ENCODE assay signal across 3 cellular contexts in the genomic region with DNA sequence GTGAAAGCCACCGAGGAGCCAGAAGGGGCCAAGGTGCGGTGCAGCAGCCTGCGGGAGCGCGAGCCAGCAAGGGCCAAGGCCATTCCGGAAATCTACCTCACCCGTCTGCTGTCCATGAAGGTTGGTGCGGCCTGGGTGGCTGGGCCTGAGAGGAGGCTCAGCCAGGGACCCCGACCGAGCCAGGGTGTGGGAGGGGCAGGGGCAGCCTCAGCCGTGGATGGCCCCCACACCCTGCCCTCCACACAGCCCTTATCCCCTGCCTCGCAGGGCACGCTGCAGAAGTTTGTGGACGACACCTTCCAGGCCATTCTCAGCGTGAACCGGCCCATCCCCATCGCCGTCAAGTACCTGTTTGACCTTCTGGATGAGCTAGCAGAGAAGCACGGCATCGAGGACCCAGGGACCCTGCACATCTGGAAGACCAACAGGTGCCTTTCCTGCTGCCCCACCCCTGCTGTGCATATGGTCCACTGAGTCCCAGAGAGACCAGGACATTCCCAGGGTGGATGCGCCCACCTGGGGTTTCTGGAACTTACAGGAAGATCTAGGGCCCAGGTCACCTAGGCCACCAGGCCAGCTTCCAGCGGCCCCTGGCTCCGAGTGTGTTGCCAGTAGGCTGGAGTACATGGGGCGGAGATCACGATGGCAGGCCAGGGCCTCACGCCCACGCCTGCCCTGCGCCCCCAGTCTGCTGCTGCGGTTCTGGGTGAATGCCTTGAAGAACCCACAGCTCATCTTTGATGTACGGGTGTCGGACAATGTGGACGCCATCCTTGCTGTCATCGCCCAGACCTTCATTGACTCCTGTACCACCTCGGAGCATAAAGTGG.
TF ChIP-seq lines count a peak whose summit lies in the region.

No MANE protein-coding gene starts in this region.

TF ChIP-seq in SK-N-SH, 30 proteins besides CTCF, POLR2A, EP300 and RAD21:
- no peak for TF ChIP-seq MXI1 (IDR thresholded peaks at IDR 0.05; ENCODE audit: low read depth, low read length)
- TF ChIP-seq NRF1 (IDR thresholded peaks at IDR 0.05; ENCODE audit: low read depth, low read length): no peak
- TF ChIP-seq CHD2 (IDR thresholded peaks at IDR 0.05; ENCODE audit: low read length, partially characterized antibody): no peak
- TF ChIP-seq NFIC (IDR thresholded peaks at IDR 0.05; ENCODE audit: borderline replicate concordance): no peak
- TF ChIP-seq, protein P1, sequence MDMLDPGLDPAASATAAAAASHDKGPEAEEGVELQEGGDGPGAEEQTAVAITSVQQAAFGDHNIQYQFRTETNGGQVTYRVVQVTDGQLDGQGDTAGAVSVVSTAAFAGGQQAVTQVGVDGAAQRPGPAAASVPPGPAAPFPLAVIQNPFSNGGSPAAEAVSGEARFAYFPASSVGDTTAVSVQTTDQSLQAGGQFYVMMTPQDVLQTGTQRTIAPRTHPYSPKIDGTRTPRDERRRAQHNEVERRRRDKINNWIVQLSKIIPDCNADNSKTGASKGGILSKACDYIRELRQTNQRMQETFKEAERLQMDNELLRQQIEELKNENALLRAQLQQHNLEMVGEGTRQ (IDR thresholded peaks at IDR 0.05; ENCODE audit: borderline replicate concordance, low read depth, low read length): no peak
- no peak for TF ChIP-seq RXRA (IDR thresholded peaks at IDR 0.05; ENCODE audit: borderline replicate concordance, low read depth)
- TF ChIP-seq, protein P2, sequence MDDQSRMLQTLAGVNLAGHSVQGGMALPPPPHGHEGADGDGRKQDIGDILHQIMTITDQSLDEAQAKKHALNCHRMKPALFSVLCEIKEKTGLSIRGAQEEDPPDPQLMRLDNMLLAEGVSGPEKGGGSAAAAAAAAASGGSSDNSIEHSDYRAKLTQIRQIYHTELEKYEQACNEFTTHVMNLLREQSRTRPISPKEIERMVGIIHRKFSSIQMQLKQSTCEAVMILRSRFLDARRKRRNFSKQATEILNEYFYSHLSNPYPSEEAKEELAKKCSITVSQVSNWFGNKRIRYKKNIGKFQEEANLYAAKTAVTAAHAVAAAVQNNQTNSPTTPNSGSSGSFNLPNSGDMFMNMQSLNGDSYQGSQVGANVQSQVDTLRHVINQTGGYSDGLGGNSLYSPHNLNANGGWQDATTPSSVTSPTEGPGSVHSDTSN (IDR thresholded peaks at IDR 0.05): no peak
- TF ChIP-seq POLR2AphosphoS5 (IDR thresholded peaks at IDR 0.05; ENCODE audit: low read depth, low read length): no peak
- TF ChIP-seq SMC3 (IDR thresholded peaks at IDR 0.05; ENCODE audit: low read depth, low read length): no peak
- TF ChIP-seq RCOR1 (IDR thresholded peaks at IDR 0.05; ENCODE audit: low read length): no peak
- no peak for TF ChIP-seq YY1 (IDR thresholded peaks at IDR 0.05; ENCODE audit: low read depth)
- TF ChIP-seq GABPA (IDR thresholded peaks at IDR 0.05; ENCODE audit: low read depth): no peak
- TF ChIP-seq, protein P3, sequence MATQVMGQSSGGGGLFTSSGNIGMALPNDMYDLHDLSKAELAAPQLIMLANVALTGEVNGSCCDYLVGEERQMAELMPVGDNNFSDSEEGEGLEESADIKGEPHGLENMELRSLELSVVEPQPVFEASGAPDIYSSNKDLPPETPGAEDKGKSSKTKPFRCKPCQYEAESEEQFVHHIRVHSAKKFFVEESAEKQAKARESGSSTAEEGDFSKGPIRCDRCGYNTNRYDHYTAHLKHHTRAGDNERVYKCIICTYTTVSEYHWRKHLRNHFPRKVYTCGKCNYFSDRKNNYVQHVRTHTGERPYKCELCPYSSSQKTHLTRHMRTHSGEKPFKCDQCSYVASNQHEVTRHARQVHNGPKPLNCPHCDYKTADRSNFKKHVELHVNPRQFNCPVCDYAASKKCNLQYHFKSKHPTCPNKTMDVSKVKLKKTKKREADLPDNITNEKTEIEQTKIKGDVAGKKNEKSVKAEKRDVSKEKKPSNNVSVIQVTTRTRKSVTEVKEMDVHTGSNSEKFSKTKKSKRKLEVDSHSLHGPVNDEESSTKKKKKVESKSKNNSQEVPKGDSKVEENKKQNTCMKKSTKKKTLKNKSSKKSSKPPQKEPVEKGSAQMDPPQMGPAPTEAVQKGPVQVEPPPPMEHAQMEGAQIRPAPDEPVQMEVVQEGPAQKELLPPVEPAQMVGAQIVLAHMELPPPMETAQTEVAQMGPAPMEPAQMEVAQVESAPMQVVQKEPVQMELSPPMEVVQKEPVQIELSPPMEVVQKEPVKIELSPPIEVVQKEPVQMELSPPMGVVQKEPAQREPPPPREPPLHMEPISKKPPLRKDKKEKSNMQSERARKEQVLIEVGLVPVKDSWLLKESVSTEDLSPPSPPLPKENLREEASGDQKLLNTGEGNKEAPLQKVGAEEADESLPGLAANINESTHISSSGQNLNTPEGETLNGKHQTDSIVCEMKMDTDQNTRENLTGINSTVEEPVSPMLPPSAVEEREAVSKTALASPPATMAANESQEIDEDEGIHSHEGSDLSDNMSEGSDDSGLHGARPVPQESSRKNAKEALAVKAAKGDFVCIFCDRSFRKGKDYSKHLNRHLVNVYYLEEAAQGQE (IDR thresholded peaks at IDR 0.05; ENCODE audit: low read depth, low read length): no peak
- no peak for TF ChIP-seq MEF2A (IDR thresholded peaks at IDR 0.05; ENCODE audit: borderline replicate concordance, low read depth)
- TF ChIP-seq TAF1 (IDR thresholded peaks at IDR 0.05; ENCODE audit: borderline replicate concordance, low read depth, low read length): no peak
- no peak for TF ChIP-seq ELF1 (IDR thresholded peaks at IDR 0.05)

TF ChIP-seq in SK-N-SH treated with all-trans-retinoic acid at 6 μM for 48 hours, 23 proteins besides CTCF, POLR2A, EP300 and RAD21 (continues in another document):
- TF ChIP-seq OSR1 (CRISPR knock-in tag; IDR thresholded peaks at IDR 0.05): no peak
- TF ChIP-seq, protein P4, sequence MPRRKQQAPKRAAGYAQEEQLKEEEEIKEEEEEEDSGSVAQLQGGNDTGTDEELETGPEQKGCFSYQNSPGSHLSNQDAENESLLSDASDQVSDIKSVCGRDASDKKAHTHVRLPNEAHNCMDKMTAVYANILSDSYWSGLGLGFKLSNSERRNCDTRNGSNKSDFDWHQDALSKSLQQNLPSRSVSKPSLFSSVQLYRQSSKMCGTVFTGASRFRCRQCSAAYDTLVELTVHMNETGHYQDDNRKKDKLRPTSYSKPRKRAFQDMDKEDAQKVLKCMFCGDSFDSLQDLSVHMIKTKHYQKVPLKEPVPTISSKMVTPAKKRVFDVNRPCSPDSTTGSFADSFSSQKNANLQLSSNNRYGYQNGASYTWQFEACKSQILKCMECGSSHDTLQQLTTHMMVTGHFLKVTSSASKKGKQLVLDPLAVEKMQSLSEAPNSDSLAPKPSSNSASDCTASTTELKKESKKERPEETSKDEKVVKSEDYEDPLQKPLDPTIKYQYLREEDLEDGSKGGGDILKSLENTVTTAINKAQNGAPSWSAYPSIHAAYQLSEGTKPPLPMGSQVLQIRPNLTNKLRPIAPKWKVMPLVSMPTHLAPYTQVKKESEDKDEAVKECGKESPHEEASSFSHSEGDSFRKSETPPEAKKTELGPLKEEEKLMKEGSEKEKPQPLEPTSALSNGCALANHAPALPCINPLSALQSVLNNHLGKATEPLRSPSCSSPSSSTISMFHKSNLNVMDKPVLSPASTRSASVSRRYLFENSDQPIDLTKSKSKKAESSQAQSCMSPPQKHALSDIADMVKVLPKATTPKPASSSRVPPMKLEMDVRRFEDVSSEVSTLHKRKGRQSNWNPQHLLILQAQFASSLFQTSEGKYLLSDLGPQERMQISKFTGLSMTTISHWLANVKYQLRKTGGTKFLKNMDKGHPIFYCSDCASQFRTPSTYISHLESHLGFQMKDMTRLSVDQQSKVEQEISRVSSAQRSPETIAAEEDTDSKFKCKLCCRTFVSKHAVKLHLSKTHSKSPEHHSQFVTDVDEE (CRISPR knock-in tag; IDR thresholded peaks at IDR 0.05): no peak
- TF ChIP-seq, protein P5, sequence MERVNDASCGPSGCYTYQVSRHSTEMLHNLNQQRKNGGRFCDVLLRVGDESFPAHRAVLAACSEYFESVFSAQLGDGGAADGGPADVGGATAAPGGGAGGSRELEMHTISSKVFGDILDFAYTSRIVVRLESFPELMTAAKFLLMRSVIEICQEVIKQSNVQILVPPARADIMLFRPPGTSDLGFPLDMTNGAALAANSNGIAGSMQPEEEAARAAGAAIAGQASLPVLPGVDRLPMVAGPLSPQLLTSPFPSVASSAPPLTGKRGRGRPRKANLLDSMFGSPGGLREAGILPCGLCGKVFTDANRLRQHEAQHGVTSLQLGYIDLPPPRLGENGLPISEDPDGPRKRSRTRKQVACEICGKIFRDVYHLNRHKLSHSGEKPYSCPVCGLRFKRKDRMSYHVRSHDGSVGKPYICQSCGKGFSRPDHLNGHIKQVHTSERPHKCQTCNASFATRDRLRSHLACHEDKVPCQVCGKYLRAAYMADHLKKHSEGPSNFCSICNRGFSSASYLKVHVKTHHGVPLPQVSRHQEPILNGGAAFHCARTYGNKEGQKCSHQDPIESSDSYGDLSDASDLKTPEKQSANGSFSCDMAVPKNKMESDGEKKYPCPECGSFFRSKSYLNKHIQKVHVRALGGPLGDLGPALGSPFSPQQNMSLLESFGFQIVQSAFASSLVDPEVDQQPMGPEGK (CRISPR knock-in tag; IDR thresholded peaks at IDR 0.05; ENCODE audit: borderline replicate concordance): no peak
- TF ChIP-seq ARNTL (CRISPR knock-in tag; IDR thresholded peaks at IDR 0.05; ENCODE audit: borderline replicate concordance, low read depth): no peak
- no peak for TF ChIP-seq RARB (CRISPR knock-in tag; IDR thresholded peaks at IDR 0.05)
- TF ChIP-seq, protein P6, sequence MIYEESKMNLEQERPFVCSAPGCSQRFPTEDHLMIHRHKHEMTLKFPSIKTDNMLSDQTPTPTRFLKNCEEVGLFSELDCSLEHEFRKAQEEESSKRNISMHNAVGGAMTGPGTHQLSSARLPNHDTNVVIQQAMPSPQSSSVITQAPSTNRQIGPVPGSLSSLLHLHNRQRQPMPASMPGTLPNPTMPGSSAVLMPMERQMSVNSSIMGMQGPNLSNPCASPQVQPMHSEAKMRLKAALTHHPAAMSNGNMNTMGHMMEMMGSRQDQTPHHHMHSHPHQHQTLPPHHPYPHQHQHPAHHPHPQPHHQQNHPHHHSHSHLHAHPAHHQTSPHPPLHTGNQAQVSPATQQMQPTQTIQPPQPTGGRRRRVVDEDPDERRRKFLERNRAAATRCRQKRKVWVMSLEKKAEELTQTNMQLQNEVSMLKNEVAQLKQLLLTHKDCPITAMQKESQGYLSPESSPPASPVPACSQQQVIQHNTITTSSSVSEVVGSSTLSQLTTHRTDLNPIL (CRISPR knock-in tag; IDR thresholded peaks at IDR 0.05; ENCODE audit: low read depth): no peak

TF ChIP-seq in K562, 482 proteins besides CTCF, POLR2A, EP300 and RAD21:
- TF ChIP-seq, protein P7, sequence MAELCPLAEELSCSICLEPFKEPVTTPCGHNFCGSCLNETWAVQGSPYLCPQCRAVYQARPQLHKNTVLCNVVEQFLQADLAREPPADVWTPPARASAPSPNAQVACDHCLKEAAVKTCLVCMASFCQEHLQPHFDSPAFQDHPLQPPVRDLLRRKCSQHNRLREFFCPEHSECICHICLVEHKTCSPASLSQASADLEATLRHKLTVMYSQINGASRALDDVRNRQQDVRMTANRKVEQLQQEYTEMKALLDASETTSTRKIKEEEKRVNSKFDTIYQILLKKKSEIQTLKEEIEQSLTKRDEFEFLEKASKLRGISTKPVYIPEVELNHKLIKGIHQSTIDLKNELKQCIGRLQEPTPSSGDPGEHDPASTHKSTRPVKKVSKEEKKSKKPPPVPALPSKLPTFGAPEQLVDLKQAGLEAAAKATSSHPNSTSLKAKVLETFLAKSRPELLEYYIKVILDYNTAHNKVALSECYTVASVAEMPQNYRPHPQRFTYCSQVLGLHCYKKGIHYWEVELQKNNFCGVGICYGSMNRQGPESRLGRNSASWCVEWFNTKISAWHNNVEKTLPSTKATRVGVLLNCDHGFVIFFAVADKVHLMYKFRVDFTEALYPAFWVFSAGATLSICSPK (IDR thresholded peaks at IDR 0.05; ENCODE audit: borderline replicate concordance): no peak
- TF ChIP-seq MBD2 (IDR thresholded peaks at IDR 0.05; ENCODE audit: borderline replicate concordance, low read depth) (no peak), GTF2F1 (IDR thresholded peaks at IDR 0.05; ENCODE audit: low read depth, low read length) (no peak), POLR2G (IDR thresholded peaks at IDR 0.05; ENCODE audit: low read depth, low read length) (peak; percentile 61), ZC3H8 (IDR thresholded peaks at IDR 0.05) (no peak)
- TF ChIP-seq, protein P8, sequence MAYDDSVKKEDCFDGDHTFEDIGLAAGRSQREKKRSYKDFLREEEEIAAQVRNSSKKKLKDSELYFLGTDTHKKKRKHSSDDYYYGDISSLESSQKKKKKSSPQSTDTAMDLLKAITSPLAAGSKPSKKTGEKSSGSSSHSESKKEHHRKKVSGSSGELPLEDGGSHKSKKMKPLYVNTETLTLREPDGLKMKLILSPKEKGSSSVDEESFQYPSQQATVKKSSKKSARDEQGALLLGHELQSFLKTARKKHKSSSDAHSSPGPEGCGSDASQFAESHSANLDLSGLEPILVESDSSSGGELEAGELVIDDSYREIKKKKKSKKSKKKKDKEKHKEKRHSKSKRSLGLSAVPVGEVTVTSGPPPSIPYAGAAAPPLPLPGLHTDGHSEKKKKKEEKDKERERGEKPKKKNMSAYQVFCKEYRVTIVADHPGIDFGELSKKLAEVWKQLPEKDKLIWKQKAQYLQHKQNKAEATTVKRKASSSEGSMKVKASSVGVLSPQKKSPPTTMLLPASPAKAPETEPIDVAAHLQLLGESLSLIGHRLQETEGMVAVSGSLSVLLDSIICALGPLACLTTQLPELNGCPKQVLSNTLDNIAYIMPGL (CRISPR knock-in tag; IDR thresholded peaks at IDR 0.05): no peak
